1 cellular context compared by ENCODE assay signal in the genomic region with DNA sequence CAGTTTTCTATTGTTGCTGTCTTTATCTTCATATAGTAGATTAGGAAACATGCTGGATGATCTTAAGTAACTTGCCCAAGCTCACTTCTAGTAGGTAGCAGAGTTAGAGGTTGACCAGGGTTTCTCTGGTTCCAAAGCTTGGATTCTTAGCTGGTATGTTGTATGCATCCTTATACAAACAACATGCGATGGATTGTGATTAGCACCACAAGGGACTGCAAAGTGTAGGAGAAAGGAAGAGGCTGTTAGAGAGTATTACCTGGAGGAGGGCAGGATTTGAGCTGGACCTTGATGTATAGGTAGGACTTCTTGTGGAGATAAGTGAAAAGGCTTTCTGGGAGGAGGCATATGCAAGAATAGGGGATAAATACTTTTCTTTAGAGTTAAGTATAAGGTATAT.
TF ChIP-seq lines count a peak whose summit lies in the region.

No MANE protein-coding gene starts in this region.

TF ChIP-seq in WTC11, 78 proteins besides CTCF, POLR2A, EP300 and RAD21 (continued from another document):
- TF ChIP-seq CBFB (CRISPR knock-in tag; IDR thresholded peaks at IDR 0.05; ENCODE audit: low read depth), result no peak
- TF ChIP-seq, protein P1, sequence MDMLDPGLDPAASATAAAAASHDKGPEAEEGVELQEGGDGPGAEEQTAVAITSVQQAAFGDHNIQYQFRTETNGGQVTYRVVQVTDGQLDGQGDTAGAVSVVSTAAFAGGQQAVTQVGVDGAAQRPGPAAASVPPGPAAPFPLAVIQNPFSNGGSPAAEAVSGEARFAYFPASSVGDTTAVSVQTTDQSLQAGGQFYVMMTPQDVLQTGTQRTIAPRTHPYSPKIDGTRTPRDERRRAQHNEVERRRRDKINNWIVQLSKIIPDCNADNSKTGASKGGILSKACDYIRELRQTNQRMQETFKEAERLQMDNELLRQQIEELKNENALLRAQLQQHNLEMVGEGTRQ (CRISPR knock-in tag; IDR thresholded peaks at IDR 0.05), result no peak
- TF ChIP-seq ZNF263 (CRISPR knock-in tag; IDR thresholded peaks at IDR 0.05; ENCODE audit: low read depth), result no peak
- no peak for TF ChIP-seq PRRX2 (CRISPR knock-in tag; IDR thresholded peaks at IDR 0.05)
- TF ChIP-seq, protein P2, sequence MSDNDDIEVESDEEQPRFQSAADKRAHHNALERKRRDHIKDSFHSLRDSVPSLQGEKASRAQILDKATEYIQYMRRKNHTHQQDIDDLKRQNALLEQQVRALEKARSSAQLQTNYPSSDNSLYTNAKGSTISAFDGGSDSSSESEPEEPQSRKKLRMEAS (CRISPR knock-in tag; IDR thresholded peaks at IDR 0.05), result no peak
- TF ChIP-seq, protein P3, sequence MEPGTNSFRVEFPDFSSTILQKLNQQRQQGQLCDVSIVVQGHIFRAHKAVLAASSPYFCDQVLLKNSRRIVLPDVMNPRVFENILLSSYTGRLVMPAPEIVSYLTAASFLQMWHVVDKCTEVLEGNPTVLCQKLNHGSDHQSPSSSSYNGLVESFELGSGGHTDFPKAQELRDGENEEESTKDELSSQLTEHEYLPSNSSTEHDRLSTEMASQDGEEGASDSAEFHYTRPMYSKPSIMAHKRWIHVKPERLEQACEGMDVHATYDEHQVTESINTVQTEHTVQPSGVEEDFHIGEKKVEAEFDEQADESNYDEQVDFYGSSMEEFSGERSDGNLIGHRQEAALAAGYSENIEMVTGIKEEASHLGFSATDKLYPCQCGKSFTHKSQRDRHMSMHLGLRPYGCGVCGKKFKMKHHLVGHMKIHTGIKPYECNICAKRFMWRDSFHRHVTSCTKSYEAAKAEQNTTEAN (CRISPR knock-in tag; IDR thresholded peaks at IDR 0.05), result no peak
- no peak for TF ChIP-seq RORB (CRISPR knock-in tag; IDR thresholded peaks at IDR 0.05)
- no peak for TF ChIP-seq ZNF416 (CRISPR knock-in tag; IDR thresholded peaks at IDR 0.05)
